ENCODE assay signal across 8 cellular contexts in the genomic region with DNA sequence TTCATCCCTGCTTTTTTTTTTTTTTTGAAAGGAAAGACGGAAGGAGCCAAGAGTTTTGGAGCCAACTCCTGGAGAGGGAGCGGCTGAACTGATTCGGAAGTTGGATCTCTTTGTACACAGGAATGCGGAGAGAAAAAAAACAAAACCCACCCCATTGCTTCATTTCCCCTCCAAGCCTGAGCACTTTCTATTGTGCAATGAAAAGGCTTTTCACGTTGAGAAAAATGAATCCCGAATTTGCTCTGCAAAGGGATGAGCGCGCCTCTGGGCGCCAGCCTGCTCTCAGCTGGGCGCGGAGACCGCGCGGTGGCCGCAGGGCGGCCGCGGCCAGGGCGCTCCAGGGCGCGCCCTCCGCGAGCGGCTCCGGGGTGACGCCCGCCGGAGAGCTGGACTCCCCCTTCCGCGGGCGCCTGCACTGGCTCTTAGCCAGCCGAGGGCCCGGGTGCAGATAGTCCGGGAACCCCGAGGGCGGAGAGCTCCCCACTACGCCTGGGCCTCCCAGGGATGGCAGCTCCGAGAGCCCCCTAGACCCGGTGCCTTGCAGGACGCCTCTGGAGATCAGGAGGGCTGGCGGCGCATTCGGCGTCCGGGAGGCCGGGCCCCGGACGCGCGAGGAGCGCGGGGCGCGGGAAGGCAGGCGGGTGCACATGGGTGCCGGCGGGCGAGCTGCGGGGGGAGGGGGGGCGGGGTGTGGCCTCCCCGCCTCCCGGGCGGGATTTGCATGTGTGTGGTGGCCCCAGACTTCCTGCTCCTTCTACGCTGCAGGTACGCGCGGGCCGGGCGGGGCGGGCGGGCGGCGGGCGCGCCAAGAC. TPM values are rescaled to one million over a fixed set of nuclear protein-coding genes. Genes with fewer than 3 reads are reported as not detected.
A peak's percentile ranks its signal among the peaks of the same experiment; 100 is the strongest.
DNase-seq lines count a peak whose midpoint lies in the region; ATAC-seq and TF ChIP-seq lines count a peak whose summit lies in the region.

TSS of gene ITPR3 (plus strand) at position 739 of the 812 bp plus-strand sequence. CDS start 281 bp downstream, outside the sequence.

- H3K9ac ChIP-seq in OCI-LY3 (ENCODE audit: low read length) = peak within 1 kb of the TSS; percentile 98

- intact Hi-C loops in tibial artery (cut with DNase I; ENCODE audit: low total_unique reads) = no loop called here

- peak within 1 kb of the TSS; percentile 97 for H3K4me3 ChIP-seq in OCI-LY3 (ENCODE audit: low read length)
- peak within 1 kb of the TSS; percentile 63 for H3K4me3 ChIP-seq in fibroblast of pulmonary artery (replicated peaks; ENCODE audit: low read depth, low read length)
- peak within 1 kb of the TSS; percentile 84 for H3K4me3 ChIP-seq in osteoblast (ENCODE audit: insufficient read depth, low read length)
- peak within 1 kb of the TSS; percentile 50 to 61 for H3K4me3 ChIP-seq in tibial artery

- DNase-seq in SIG-M5 treated with dmso at 0.1 percent for 504 hours (lab: John Stamatoyannopoulos, UW; ENCODE audit: unreplicated experiment) (peak; percentile 70), SIG-M5 (lab: John Stamatoyannopoulos, UW) (no peak), activated T-helper 1 cell treated with Interleukin-2 at 50 U/mL for 16 hours (ENCODE audit: low read depth) (peak; percentile 68), fibroblast of pulmonary artery (ENCODE audit: low read depth) (peak; percentile 92), osteoblast (ENCODE audit: insufficient read length, low spot score, missing footprints) (peak; percentile 97), tibial artery (peak; percentile 43 to 72)

- H3K36me3 ChIP-seq in OCI-LY3 (replicated peaks; ENCODE audit: low read depth, low read length) = peaks cover 7% of the 10 kb centered on the region
- no peaks in the 10 kb centered on the region for H3K36me3 ChIP-seq in osteoblast (ENCODE audit: insufficient read depth, low read length)
- H3K36me3 ChIP-seq in tibial artery = no peaks in the 10 kb centered on the region

- peaks cover 20% of the 10 kb centered on the region for H4K20me1 ChIP-seq in OCI-LY3 (ENCODE audit: insufficient read depth, low read length)
- no peaks in the 10 kb centered on the region for H4K20me1 ChIP-seq in osteoblast (ENCODE audit: insufficient read depth, low read length)

- H3K4me2 ChIP-seq in OCI-LY3 (ENCODE audit: low read length) = peak within 1 kb of the TSS; percentile 95
- peak within 1 kb of the TSS; percentile 89 for H3K4me2 ChIP-seq in osteoblast (ENCODE audit: insufficient read depth, low read length)

- ATAC-seq in HG03135 (IDR thresholded peaks at IDR 0.05; ENCODE audit: unreplicated experiment) = peak; percentile 69

- H3K9me3 ChIP-seq in OCI-LY3 (ENCODE audit: insufficient read depth, low read length) (no peaks in the 10 kb centered on the region), osteoblast (ENCODE audit: low read depth, low read length) (no peaks in the 10 kb centered on the region), tibial artery (no peaks in the 10 kb centered on the region)

- H3K4me1 ChIP-seq in OCI-LY3 (ENCODE audit: low read length) (peaks cover 15% of the 10 kb centered on the region), osteoblast (ENCODE audit: insufficient read depth, low read length) (peaks cover 11% of the 10 kb centered on the region), tibial artery (peaks cover 0 to 32% (median 24%) of the 10 kb centered on the region in 4 donors)

- H2AFZ ChIP-seq in OCI-LY3 (ENCODE audit: low read depth, low read length) = peak within 1 kb of the TSS; percentile 57; the same call in 1 of the 2 replicates
- peak within 1 kb of the TSS; percentile 76 for H2AFZ ChIP-seq in osteoblast (ENCODE audit: low read length)

- H3K79me2 ChIP-seq in OCI-LY3 (ENCODE audit: low read length) = peaks cover 31% of the 10 kb centered on the region
- H3K79me2 ChIP-seq in osteoblast (ENCODE audit: insufficient read depth, low read length) = peaks cover 42% of the 10 kb centered on the region

- H3K27me3 ChIP-seq in OCI-LY3 (ENCODE audit: low read depth, low read length) (no peaks in the 10 kb centered on the region), osteoblast (ENCODE audit: insufficient read depth, low read length) (no peaks in the 10 kb centered on the region), tibial artery (peaks cover 0 to 29% of the 10 kb centered on the region in 2 donors)

- H3K27ac ChIP-seq in OCI-LY3 (ENCODE audit: low read length) (peak within 1 kb of the TSS; percentile 59), osteoblast (ENCODE audit: low read depth, low read length) (peak within 1 kb of the TSS; percentile 32), tibial artery (peak within 1 kb of the TSS; percentile 57 to 68)

- TF ChIP-seq CTCF in OCI-LY3 (IDR thresholded peaks at IDR 0.05; ENCODE audit: low read depth, low read length) = no peak
- no peak for TF ChIP-seq CTCF in fibroblast of pulmonary artery (IDR thresholded peaks at IDR 0.05; ENCODE audit: low read length, missing control alignments)
- no peak for TF ChIP-seq CTCF in osteoblast (IDR thresholded peaks at IDR 0.05; ENCODE audit: extremely low read depth, low read depth, low read length)
- TF ChIP-seq CTCF in tibial artery (IDR thresholded peaks at IDR 0.05) = no peak

RNA-seq across cellular contexts. Expression of gene ITPR3, which starts in this region (rescaled TPM):
- total RNA-seq in osteoblast = 46.7 and 52.2 TPM in 2 replicates
